1 cellular context compared by ENCODE assay signal in the genomic region with DNA sequence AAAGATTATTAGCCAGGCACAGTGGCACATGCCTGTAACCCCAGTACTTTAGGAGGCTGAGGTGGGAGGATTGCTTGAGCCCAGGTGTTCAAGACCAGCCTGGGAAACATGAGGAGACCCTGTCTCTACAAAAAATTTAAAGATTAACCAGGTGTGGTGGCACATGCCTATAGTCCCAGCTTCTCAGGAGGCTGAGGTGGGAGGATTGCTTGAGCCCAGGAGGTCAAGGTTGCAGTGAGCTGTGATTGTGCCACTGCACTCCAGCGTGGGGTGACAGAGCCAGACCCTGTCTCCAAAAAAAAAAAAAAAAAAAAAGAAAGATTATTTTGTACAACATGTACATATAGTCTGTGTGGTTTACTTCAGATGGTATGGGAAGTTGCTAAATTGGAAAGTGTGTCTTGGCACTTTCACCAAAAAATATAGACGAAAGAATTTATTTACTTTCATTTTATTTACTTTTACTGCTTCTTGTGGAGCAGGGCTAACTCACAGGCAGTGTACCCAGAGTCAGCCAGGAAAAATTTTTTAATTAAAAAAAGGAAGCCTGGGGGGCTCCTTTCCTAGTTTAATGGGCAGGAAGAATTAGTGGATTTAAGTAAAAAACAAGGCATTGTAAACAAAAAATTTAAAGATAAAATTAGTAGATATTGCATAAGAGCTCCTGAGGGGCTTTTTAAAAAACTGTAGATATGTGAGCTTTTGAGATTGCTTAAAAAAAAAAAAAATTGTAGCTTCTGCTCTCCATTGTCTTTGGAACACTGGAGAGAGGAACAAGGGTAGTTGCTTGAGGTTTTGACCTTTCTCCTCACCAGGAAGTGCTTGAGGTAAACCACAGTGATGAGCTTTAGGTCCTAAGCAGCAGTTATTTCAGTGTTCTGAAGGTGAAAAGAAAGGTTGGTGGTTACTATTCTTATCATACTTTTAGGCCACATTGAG.
TF ChIP-seq lines count a peak whose summit lies in the region.

No MANE protein-coding gene starts in this region.

TF ChIP-seq in GM12878, 131 proteins besides CTCF, POLR2A, EP300 and RAD21 (continued from another document):
- TF ChIP-seq, protein P1, sequence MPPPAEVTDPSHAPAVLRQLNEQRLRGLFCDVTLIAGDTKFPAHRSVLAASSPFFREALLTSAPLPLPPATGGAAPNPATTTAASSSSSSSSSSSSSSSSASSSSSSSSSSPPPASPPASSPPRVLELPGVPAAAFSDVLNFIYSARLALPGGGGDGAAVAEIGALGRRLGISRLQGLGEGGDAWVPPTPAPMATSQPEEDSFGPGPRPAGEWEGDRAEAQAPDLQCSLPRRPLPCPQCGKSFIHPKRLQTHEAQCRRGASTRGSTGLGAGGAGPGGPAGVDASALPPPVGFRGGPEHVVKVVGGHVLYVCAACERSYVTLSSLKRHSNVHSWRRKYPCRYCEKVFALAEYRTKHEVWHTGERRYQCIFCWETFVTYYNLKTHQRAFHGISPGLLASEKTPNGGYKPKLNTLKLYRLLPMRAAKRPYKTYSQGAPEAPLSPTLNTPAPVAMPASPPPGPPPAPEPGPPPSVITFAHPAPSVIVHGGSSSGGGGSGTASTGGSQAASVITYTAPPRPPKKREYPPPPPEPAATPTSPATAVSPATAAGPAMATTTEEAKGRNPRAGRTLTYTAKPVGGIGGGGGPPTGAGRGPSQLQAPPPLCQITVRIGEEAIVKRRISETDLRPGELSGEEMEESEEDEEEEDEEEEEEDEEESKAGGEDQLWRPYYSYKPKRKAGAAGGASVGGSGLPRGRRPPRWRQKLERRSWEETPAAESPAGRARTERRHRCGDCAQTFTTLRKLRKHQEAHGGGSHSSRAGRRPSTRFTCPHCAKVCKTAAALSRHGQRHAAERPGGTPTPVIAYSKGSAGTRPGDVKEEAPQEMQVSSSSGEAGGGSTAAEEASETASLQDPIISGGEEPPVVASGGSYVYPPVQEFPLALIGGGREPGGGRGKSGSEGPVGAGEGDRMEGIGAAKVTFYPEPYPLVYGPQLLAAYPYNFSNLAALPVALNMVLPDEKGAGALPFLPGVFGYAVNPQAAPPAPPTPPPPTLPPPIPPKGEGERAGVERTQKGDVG (CRISPR knock-in tag; IDR thresholded peaks at IDR 0.05): no peak
- no peak for TF ChIP-seq NKRF (conservative IDR thresholded peaks at IDR 0.05)
- peak; percentile 87; the same call in 1 of the 2 replicates for TF ChIP-seq TBL1XR1 (IDR thresholded peaks at IDR 0.05; ENCODE audit: low read depth, low read length)
- no peak for TF ChIP-seq NFYA (IDR thresholded peaks at IDR 0.05; ENCODE audit: borderline replicate concordance, low read depth, low read length)
- peak; percentile 38; the same call in 1 of the 2 replicates for TF ChIP-seq ZBED1 (IDR thresholded peaks at IDR 0.05; ENCODE audit: borderline replicate concordance)
- no peak for TF ChIP-seq ZNF622 (IDR thresholded peaks at IDR 0.05)
- peak; percentile 95 for TF ChIP-seq NR2F1 (conservative IDR thresholded peaks at IDR 0.05)
- TF ChIP-seq BCL11A (IDR thresholded peaks at IDR 0.05; ENCODE audit: low read depth, low read length): peak; percentile 61
- TF ChIP-seq NR2C1 (IDR thresholded peaks at IDR 0.05): 0 out of 2 replicates have a peak, but pooled peaks have one; percentile 52
- peak; percentile 62 for TF ChIP-seq SPI1 (IDR thresholded peaks at IDR 0.05; ENCODE audit: borderline replicate concordance, insufficient read depth, low read depth, low read length)
- TF ChIP-seq DPF2 (IDR thresholded peaks at IDR 0.05): no peak
- TF ChIP-seq BRCA1 (IDR thresholded peaks at IDR 0.05; ENCODE audit: low read depth, low read length): no peak
- no peak for TF ChIP-seq TARDBP (IDR thresholded peaks at IDR 0.05; ENCODE audit: borderline replicate concordance)
- TF ChIP-seq IRF5 (IDR thresholded peaks at IDR 0.05; ENCODE audit: borderline replicate concordance): no peak
- no peak for TF ChIP-seq NRF1 (conservative IDR thresholded peaks at IDR 0.05; ENCODE audit: low read depth, low read length)
- TF ChIP-seq, protein P2, sequence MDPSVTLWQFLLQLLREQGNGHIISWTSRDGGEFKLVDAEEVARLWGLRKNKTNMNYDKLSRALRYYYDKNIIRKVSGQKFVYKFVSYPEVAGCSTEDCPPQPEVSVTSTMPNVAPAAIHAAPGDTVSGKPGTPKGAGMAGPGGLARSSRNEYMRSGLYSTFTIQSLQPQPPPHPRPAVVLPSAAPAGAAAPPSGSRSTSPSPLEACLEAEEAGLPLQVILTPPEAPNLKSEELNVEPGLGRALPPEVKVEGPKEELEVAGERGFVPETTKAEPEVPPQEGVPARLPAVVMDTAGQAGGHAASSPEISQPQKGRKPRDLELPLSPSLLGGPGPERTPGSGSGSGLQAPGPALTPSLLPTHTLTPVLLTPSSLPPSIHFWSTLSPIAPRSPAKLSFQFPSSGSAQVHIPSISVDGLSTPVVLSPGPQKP (IDR thresholded peaks at IDR 0.05; ENCODE audit: low read depth, low read length): no peak
